ENCODE assay signal across 23 cellular contexts in the genomic region with DNA sequence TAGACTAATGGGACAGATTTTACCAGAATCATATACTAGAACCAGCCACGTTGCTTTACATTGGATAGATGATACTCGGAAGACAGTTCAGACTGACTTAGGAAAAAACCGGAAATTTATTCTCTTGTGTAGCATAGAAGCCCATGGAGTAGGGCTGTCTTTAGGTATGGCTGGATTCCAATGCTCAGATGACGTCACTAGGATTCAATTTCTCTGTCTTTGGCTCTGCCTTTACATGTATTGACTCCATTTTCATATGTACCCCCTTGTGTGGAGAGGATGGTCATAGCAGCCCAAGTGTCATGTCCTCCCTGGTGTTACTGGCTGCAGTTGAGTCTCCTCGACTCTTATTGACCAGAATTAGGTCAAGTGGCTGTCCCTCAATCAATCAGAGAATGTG.
"Had no signal": no experiment of that assay in that cellular context is flagged by ENCODE, and none has a peak within 500 bp of the region (broad histone marks: within the 10 kb centered on the region; RNA-seq: fewer than 3 reads in every experiment).

No MANE protein-coding gene starts in this region.

- DNase-seq: islet precursor cell; left ventricle myocardium inferior; midbrain; naive thymus-derived CD8-positive, alpha-beta T cell; nucleus accumbens; pancreas; posterior cingulate gyrus; retina; right cardiac atrium; sigmoid colon; small intestine; stimulated activated CD4-positive, alpha-beta T cell treated with anti-CD3 and anti-CD28 coated beads, Interleukin-1b, Interleukin-23, amount 100 ng/mL, for 48 hours; stimulated activated CD4-positive, alpha-beta T cell treated with anti-CD3 and anti-CD28 coated beads, Interleukin-2, amount 100 ng/mL, for 48 hours; stimulated activated CD4-positive, alpha-beta T cell treated with anti-CD3 and anti-CD28 coated beads, Interleukin-4, amount 100 ng/mL, for 4 hours; stimulated activated CD8-positive, alpha-beta memory T cell treated with anti-CD3 and anti-CD28 coated beads, Interleukin-4, amount 100 ng/mL, for 48 hours; stimulated activated naive CD4-positive, alpha-beta T cell treated with Interleukin-2 at 50 U/mL for 16 hours; stimulated activated naive CD8-positive, alpha-beta T cell treated with anti-CD3 and anti-CD28 coated beads, Interleukin-15, amount 100 ng/mL, for 72 hours; substantia nigra; uterus had no signal

- H3K36me3 ChIP-seq: left ventricle myocardium inferior, pancreas, prostate gland, sigmoid colon, tibial nerve, uterus had no signal

- H3K4me1 ChIP-seq: left ventricle myocardium inferior, pancreas, prostate gland, tibial nerve, uterus had no signal

- H3K27ac ChIP-seq: left ventricle myocardium inferior, pancreas, prostate gland, sigmoid colon, tibial nerve, uterus had no signal

- H3K4me3 ChIP-seq: left ventricle myocardium inferior, lung, pancreas, prostate gland, sigmoid colon, tibial nerve, uterus had no signal

- H3K27me3 ChIP-seq: pancreas, sigmoid colon, tibial nerve, uterus had no signal

- ATAC-seq: naive thymus-derived CD8-positive, alpha-beta T cell; pancreas; right cardiac atrium; stimulated activated memory B cell treated with anti-CD40 and anti-IgM and Interleukin-4, amounts not matched to agents 10 μg/mL and 1 μg/mL and 100 μg/mL, for 72 hours; stimulated activated naive CD8-positive, alpha-beta T cell treated with anti-CD3 and anti-CD28 coated beads, Interleukin-15, amount 100 ng/mL, for 72 hours had no signal

- H3K9me3 ChIP-seq: left ventricle myocardium inferior, pancreas, prostate gland, sigmoid colon, tibial nerve, uterus had no signal
